In the genomic region with DNA sequence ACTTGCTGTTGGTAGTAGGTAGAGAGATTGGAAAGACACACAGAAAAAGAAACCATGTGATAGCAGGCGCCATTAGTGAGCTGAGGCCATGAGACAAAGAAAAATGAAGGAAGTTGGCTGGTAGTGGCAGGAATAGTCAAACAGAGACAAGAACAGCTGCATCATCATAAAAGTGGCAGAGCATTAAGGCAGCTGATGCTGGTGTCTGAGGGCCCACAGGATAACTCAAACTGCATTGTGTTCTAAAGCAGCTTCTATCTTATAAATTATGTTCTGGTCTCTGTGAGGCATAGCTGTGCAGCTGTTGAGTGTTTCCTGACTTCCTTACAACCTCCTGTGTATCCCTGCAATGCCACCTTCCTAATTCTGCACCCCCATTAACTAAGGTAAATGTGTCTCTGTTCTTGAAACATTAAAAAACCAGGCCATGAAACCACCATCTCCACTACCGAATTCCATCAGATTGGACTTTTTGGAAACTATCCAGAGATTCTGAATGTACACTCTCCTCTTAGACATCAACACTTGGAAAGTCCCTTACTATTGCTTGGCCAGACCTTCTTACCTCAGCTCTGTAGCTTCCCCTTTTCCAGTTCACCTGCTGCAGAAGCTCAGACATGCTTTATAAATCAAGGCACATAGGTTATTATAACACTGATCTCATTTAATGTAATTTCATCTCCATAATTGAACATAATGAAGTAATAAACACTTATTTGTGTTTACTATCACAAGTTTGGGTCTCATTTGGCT, we compare ENCODE assay signal across 19 cellular contexts. TPM values are rescaled to one million over a fixed set of nuclear protein-coding genes. Genes with fewer than 3 reads are reported as not detected.
"Had no signal": no experiment of that assay in that cellular context is flagged by ENCODE, and none has a peak within 500 bp of the region (broad histone marks: within the 10 kb centered on the region; RNA-seq: fewer than 3 reads in every experiment).

No MANE protein-coding gene starts in this region.

- H3K27ac ChIP-seq: adrenal gland, coronary artery, gastroesophageal sphincter, right lobe of liver, skin epidermis, uterus, VCaP had no signal

- H3K4me3 ChIP-seq: adrenal gland, coronary artery, gastroesophageal sphincter, right lobe of liver, skin epidermis, uterus had no signal

- DNase-seq: activated CD4-positive, alpha-beta T cell treated with anti-CD3 and anti-CD28 coated beads for 4 hours; activated CD4-positive, alpha-beta T cell treated with anti-CD3 and anti-CD28 coated beads, Interleukin-2, amount 50 U/mL, for 4 hours; activated effector memory CD4-positive, alpha-beta T cell treated with anti-CD3 and anti-CD28 coated beads, Interleukin-2, amount 50 U/mL, for 16 hours; activated naive CD4-positive, alpha-beta T cell treated with anti-CD3 and anti-CD28 coated beads for 36 hours; activated naive CD8-positive, alpha-beta T cell treated with anti-CD3 and anti-CD28 coated beads for 36 hours; activated T-cell treated with anti-CD3 and anti-CD28 coated beads for 4 hours; adrenal gland; aorta; head of caudate nucleus; hippocampal formation; kidney; right lobe of liver; stimulated activated CD4-positive, alpha-beta T cell treated with anti-CD3 and anti-CD28 coated beads, Interleukin-12 subunit alpha, Interleukin-12 subunit beta, amount 100 ng/mL, for 4 hours; stimulated activated CD4-positive, alpha-beta T cell treated with anti-CD3 and anti-CD28 coated beads, Interleukin-4, amount 100 ng/mL, for 1 hour; uterus had no signal

- ATAC-seq: gastroesophageal sphincter, right lobe of liver had no signal

- H3K27me3 ChIP-seq: adrenal gland, gastroesophageal sphincter, right lobe of liver, uterus had no signal

- H3K9me3 ChIP-seq: adrenal gland, gastroesophageal sphincter, right lobe of liver, uterus had no signal

- H3K36me3 ChIP-seq: adrenal gland, gastroesophageal sphincter, right lobe of liver, uterus had no signal

- H3K4me1 ChIP-seq: adrenal gland, uterus had no signal

RNA-seq across cellular contexts. Expression of a gene that starts 23.4 kb away (rescaled TPM):
- total RNA-seq: activated naive CD8-positive, alpha-beta T cell treated with anti-CD3 and anti-CD28 coated beads for 36 hours had no signal
